ENCODE assay signal across 1 cellular context in the genomic region with DNA sequence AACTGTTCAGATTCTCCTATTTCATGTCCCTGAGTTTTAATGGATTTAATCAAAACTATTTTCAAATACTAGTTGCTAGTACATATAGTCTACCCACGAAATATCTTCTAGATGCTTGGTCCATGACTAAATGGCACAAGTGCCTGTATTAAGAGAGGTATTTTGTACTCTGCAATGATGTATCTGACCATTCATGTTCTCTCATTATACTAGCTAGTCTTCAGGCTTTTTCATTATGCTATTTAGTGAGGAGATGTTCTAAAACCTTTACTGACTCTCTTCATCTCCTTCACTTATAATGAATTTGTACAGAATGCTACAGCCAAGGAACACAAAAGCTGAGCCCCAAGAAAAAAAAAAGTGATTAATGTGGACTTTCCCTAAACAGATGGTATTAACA.
TF ChIP-seq lines count a peak whose summit lies in the region.

No MANE protein-coding gene starts in this region.

TF ChIP-seq in IMR-90, 13 proteins besides CTCF, POLR2A, EP300 and RAD21 (continued from another document):
- TF ChIP-seq MAZ (IDR thresholded peaks at IDR 0.05; ENCODE audit: borderline replicate concordance, low read depth, low read length) (no peak), CHD1 (IDR thresholded peaks at IDR 0.05; ENCODE audit: low read depth, low read length) (no peak), FOS (IDR thresholded peaks at IDR 0.05; ENCODE audit: low read depth, low read length) (no peak)
- TF ChIP-seq, protein P1, sequence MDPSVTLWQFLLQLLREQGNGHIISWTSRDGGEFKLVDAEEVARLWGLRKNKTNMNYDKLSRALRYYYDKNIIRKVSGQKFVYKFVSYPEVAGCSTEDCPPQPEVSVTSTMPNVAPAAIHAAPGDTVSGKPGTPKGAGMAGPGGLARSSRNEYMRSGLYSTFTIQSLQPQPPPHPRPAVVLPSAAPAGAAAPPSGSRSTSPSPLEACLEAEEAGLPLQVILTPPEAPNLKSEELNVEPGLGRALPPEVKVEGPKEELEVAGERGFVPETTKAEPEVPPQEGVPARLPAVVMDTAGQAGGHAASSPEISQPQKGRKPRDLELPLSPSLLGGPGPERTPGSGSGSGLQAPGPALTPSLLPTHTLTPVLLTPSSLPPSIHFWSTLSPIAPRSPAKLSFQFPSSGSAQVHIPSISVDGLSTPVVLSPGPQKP (IDR thresholded peaks at IDR 0.05; ENCODE audit: borderline replicate concordance, low read depth, low read length): no peak
